In genomic region chr6:116468293-116468692, GRCh38 we compare ENCODE assay signal across 1 cellular context.
TF ChIP-seq lines count a peak whose summit lies in the region.

No MANE protein-coding gene starts in this region.

TF ChIP-seq in K562, 482 proteins besides CTCF, POLR2A, EP300 and RAD21 (continued from another document):
- TF ChIP-seq STAT5A (IDR thresholded peaks at IDR 0.05; ENCODE audit: borderline replicate concordance, low read length) (peak; percentile 27; the same call in 1 of the 2 replicates), JUND (IDR thresholded peaks at IDR 0.05; ENCODE audit: borderline replicate concordance, low read depth, low read length) (no peak), JUND (tag; IDR thresholded peaks at IDR 0.05; ENCODE audit: borderline replicate concordance, low read depth, low read length) (peak; percentile 19; the same call in 1 of the 3 replicates), E2F3 (CRISPR knock-in tag; IDR thresholded peaks at IDR 0.05) (no peak), TEAD4 (IDR thresholded peaks at IDR 0.05; ENCODE audit: low read length) (peak; percentile 45; the same call in 1 of the 2 replicates), TEAD4 (CRISPR knock-in tag; IDR thresholded peaks at IDR 0.05; ENCODE audit: borderline replicate concordance) (no peak), MNT (conservative IDR thresholded peaks at IDR 0.05) (0 out of 4 replicates have a peak, but pooled peaks of 1 of the 2 experiments have one; percentile 29), CREB3 (tag; conservative IDR thresholded peaks at IDR 0.05; ENCODE audit: low read depth) (no peak), CBFA2T3 (IDR thresholded peaks at IDR 0.05) (peak; percentile 63; the same call in 1 of the 2 replicates), MEIS2 (IDR thresholded peaks at IDR 0.05; ENCODE audit: partially characterized antibody) (peak; percentile 39), PTBP1 (IDR thresholded peaks at IDR 0.05; ENCODE audit: low read depth, low read length) (no peak), TCF3 (CRISPR knock-in tag; IDR thresholded peaks at IDR 0.05) (peak; percentile 60), CBFA2T2 (conservative IDR thresholded peaks at IDR 0.05) (peak; percentile 40; the same call in 1 of the 2 replicates), SMARCA4 (IDR thresholded peaks at IDR 0.05) (peak; percentile 58; the same call in 1 of the 2 replicates), GATAD2B (IDR thresholded peaks at IDR 0.05; ENCODE audit: borderline replicate concordance) (0 out of 2 replicates have a peak, but pooled peaks have one; percentile 43), DPF2 (IDR thresholded peaks at IDR 0.05) (0 out of 2 replicates have a peak, but pooled peaks have one; percentile 48), ARID1B (IDR thresholded peaks at IDR 0.05) (peak; percentile 76)
